Comparison of ENCODE assay signal across 9 cellular contexts in genomic region chr5:68240196-68240595, GRCh38. TPM values are rescaled to one million over a fixed set of nuclear protein-coding genes. Genes with fewer than 3 reads are reported as not detected.
DNase-seq lines count a peak whose midpoint lies in the region; ATAC-seq and TF ChIP-seq lines count a peak whose summit lies in the region.
"Had no signal": no experiment of that assay in that cellular context is flagged by ENCODE, and none has a peak within 500 bp of the region (broad histone marks: within the 10 kb centered on the region; RNA-seq: fewer than 3 reads in every experiment).

No MANE protein-coding gene starts in this region.

- no peak for TF ChIP-seq RAD21 in liver (IDR thresholded peaks at IDR 0.05)

- no peaks in the 10 kb centered on the region for H3K27me3 ChIP-seq in liver (ENCODE audit: control insufficient read depth in 4 of 4, insufficient read depth in 4 of 4, low read length in 3 of 4)

- no peaks in the 10 kb centered on the region for H3K9me3 ChIP-seq in liver (ENCODE audit: control insufficient read depth in 4 of 4, low read length in 3 of 4)

- intact Hi-C loops in sciatic nerve (cut with DNase I), result no loop called here

- no peak overlapping the region for H3K4me3 ChIP-seq in liver (ENCODE audit: low read depth in 1 of 3, low read length in 3 of 3)
- H3K4me3 ChIP-seq: K562 had no signal

- DNase-seq in SIG-M5 treated with dmso at 0.1 percent for 504 hours (lab: John Stamatoyannopoulos, UW; ENCODE audit: unreplicated experiment) (peak; percentile 69), sciatic nerve (ENCODE audit: low spot score) (no peak), dermis blood vessel endothelial cell (no peak), 8988T (no peak)
- DNase-seq in activated CD4-positive, CD25-positive, alpha-beta regulatory T cell (lab: John Stamatoyannopoulos, UW), result no peak

- TF ChIP-seq CTCF in liver (IDR thresholded peaks at IDR 0.05; ENCODE audit: low read depth, low read length, missing input control), result no peak

- ATAC-seq in GM18861 (IDR thresholded peaks at IDR 0.05; ENCODE audit: unreplicated experiment), result peak; percentile 64
- peak; percentile 51 for ATAC-seq in HG02678 (IDR thresholded peaks at IDR 0.05; ENCODE audit: unreplicated experiment)
- ATAC-seq in sciatic nerve, result no peak

- peak overlapping the region in 1 of 2 donors; percentile 90 for H3K9ac ChIP-seq in liver (ENCODE audit: low read depth in 1 of 2, low read length in 2 of 2)

- peaks cover 9 to 57% (median 40%) of the 10 kb centered on the region in 4 donors for H3K4me1 ChIP-seq in liver (ENCODE audit: control insufficient read depth in 4 of 4, insufficient read depth in 4 of 4, low read length in 3 of 4)

- H3K36me3 ChIP-seq in liver (ENCODE audit: control insufficient read depth in 4 of 4, insufficient read depth in 3 of 4, low read depth in 1 of 4, low read length in 3 of 4), result peaks cover 0 to 7% (median 2%) of the 10 kb centered on the region in 4 donors

- peak overlapping the region; percentile 80 to 87 for H3K27ac ChIP-seq in liver (ENCODE audit: low read depth in 1 of 2, low read length in 2 of 2)

TF ChIP-seq in liver, 16 proteins besides CTCF, POLR2A, EP300 and RAD21:
- no peak for TF ChIP-seq MAX (IDR thresholded peaks at IDR 0.05)
- TF ChIP-seq TAF1 (conservative IDR thresholded peaks at IDR 0.05), result no peak
- no peak for TF ChIP-seq FOXA2 (IDR thresholded peaks at IDR 0.05)
- no peak for TF ChIP-seq JUND (IDR thresholded peaks at IDR 0.05)
- TF ChIP-seq YY1 (IDR thresholded peaks at IDR 0.05), result no peak
- TF ChIP-seq EGR1 (IDR thresholded peaks at IDR 0.05; ENCODE audit: low read depth in 2 of 2), result no peak
- no peak for TF ChIP-seq HNF4G (IDR thresholded peaks at IDR 0.05)
- TF ChIP-seq, protein P1, sequence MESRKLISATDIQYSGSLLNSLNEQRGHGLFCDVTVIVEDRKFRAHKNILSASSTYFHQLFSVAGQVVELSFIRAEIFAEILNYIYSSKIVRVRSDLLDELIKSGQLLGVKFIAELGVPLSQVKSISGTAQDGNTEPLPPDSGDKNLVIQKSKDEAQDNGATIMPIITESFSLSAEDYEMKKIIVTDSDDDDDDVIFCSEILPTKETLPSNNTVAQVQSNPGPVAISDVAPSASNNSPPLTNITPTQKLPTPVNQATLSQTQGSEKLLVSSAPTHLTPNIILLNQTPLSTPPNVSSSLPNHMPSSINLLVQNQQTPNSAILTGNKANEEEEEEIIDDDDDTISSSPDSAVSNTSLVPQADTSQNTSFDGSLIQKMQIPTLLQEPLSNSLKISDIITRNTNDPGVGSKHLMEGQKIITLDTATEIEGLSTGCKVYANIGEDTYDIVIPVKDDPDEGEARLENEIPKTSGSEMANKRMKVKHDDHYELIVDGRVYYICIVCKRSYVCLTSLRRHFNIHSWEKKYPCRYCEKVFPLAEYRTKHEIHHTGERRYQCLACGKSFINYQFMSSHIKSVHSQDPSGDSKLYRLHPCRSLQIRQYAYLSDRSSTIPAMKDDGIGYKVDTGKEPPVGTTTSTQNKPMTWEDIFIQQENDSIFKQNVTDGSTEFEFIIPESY (IDR thresholded peaks at IDR 0.05), result no peak
- no peak for TF ChIP-seq GABPA (IDR thresholded peaks at IDR 0.05 in 1 of 2, conservative IDR thresholded peaks at IDR 0.05 in 1 of 2)
- TF ChIP-seq HNF4A (conservative IDR thresholded peaks at IDR 0.05), result no peak
- no peak for TF ChIP-seq FOXA1 (IDR thresholded peaks at IDR 0.05)
- no peak for TF ChIP-seq NR2F2 (IDR thresholded peaks at IDR 0.05)
- TF ChIP-seq, protein P2, sequence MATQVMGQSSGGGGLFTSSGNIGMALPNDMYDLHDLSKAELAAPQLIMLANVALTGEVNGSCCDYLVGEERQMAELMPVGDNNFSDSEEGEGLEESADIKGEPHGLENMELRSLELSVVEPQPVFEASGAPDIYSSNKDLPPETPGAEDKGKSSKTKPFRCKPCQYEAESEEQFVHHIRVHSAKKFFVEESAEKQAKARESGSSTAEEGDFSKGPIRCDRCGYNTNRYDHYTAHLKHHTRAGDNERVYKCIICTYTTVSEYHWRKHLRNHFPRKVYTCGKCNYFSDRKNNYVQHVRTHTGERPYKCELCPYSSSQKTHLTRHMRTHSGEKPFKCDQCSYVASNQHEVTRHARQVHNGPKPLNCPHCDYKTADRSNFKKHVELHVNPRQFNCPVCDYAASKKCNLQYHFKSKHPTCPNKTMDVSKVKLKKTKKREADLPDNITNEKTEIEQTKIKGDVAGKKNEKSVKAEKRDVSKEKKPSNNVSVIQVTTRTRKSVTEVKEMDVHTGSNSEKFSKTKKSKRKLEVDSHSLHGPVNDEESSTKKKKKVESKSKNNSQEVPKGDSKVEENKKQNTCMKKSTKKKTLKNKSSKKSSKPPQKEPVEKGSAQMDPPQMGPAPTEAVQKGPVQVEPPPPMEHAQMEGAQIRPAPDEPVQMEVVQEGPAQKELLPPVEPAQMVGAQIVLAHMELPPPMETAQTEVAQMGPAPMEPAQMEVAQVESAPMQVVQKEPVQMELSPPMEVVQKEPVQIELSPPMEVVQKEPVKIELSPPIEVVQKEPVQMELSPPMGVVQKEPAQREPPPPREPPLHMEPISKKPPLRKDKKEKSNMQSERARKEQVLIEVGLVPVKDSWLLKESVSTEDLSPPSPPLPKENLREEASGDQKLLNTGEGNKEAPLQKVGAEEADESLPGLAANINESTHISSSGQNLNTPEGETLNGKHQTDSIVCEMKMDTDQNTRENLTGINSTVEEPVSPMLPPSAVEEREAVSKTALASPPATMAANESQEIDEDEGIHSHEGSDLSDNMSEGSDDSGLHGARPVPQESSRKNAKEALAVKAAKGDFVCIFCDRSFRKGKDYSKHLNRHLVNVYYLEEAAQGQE (IDR thresholded peaks at IDR 0.05), result no peak
- TF ChIP-seq, protein P3, sequence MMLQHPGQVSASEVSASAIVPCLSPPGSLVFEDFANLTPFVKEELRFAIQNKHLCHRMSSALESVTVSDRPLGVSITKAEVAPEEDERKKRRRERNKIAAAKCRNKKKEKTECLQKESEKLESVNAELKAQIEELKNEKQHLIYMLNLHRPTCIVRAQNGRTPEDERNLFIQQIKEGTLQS (IDR thresholded peaks at IDR 0.05), result no peak
- TF ChIP-seq SP1 (IDR thresholded peaks at IDR 0.05), result no peak
- no peak for TF ChIP-seq RXRA (IDR thresholded peaks at IDR 0.05)

RNA-seq across cellular contexts. Expression of gene PIK3R1, which starts 24.6 kb away (rescaled TPM):
- total RNA-seq in liver, result 100 to 1,000 TPM in 1 of 2 donors, 10 to 100 TPM in 1; 53.1 to 123 TPM
- 10 to 100 TPM; 22.6 to 41.5 TPM for polyA plus RNA-seq in liver
- total RNA-seq in sciatic nerve, result 288 TPM
- total RNA-seq in dermis blood vessel endothelial cell, result 18.4 and 19.5 TPM in 2 replicates
